In genomic region chr1:27633298-27633610, GRCh38 we compare ENCODE assay signal across 13 cellular contexts. TPM values are rescaled to one million over a fixed set of nuclear protein-coding genes. Genes with fewer than 3 reads are reported as not detected.
DNase-seq lines count a peak whose midpoint lies in the region; ATAC-seq, FAIRE-seq and TF ChIP-seq lines count a peak whose summit lies in the region.
"Had no signal": no experiment of that assay in that cellular context is flagged by ENCODE, and none has a peak within 500 bp of the region (broad histone marks: within the 10 kb centered on the region; RNA-seq: fewer than 3 reads in every experiment).

No MANE protein-coding gene starts in this region.

- intact Hi-C loops in HepG2 (cut with micrococcal nuclease; ENCODE audit: unreplicated experiment) (no loop called here), ascending aorta (cut with DNase I) (no loop called here)

- H3K27ac Mint-ChIP-seq in naive thymus-derived CD8-positive, alpha-beta T cell, result peak overlapping the region; percentile 80 to 92 (median 86)

- H3K9me3 Mint-ChIP-seq in naive thymus-derived CD8-positive, alpha-beta T cell, result no peaks in the 10 kb centered on the region
- H3K9me3 Mint-ChIP-seq: brain had no signal

- H3K4me1 ChIP-seq in liver (ENCODE audit: control insufficient read depth in 4 of 4, insufficient read depth in 4 of 4, low read length in 3 of 4) (peaks cover 0 to 10% (median 3%) of the 10 kb centered on the region in 4 donors), HepG2 (ENCODE audit: insufficient read depth, low read length) (peaks cover 18% of the 10 kb centered on the region), ascending aorta (peaks cover 0 to 3% of the 10 kb centered on the region in 2 donors)

- H3K27me3 Mint-ChIP-seq in naive thymus-derived CD8-positive, alpha-beta T cell, result no peaks in the 10 kb centered on the region

- H3K36me3 ChIP-seq in liver (ENCODE audit: control insufficient read depth in 4 of 4, insufficient read depth in 3 of 4, low read depth in 1 of 4, low read length in 3 of 4) (no peaks in the 10 kb centered on the region), HepG2 (replicated peaks in 1 of 2; ENCODE audit: control insufficient read depth in 1 of 2, insufficient read depth in 2 of 2, low read length in 2 of 2) (no peaks in the 10 kb centered on the region), ascending aorta (no peaks in the 10 kb centered on the region)

- in situ Hi-C loops in HepG2 (cut with HindIII; ENCODE audit: extremely low pct_ligation_motif_present, low pct_unique_long_range_greater_than_20kb), result no loop called here

- ATAC-seq in HepG2 (no peak), HG03432 (IDR thresholded peaks at IDR 0.05; ENCODE audit: unreplicated experiment) (no peak), GM18519 (IDR thresholded peaks at IDR 0.05; ENCODE audit: low FRiP score, unreplicated experiment) (no peak), GM21390 (IDR thresholded peaks at IDR 0.05; ENCODE audit: unreplicated experiment) (no peak)
- no peak for ATAC-seq in naive thymus-derived CD8-positive, alpha-beta T cell

- H3K4me3 Mint-ChIP-seq in naive thymus-derived CD8-positive, alpha-beta T cell, result peak overlapping the region; percentile 64 to 85 (median 76)

- no peak for TF ChIP-seq RAD21 in liver (IDR thresholded peaks at IDR 0.05)
- no peak for TF ChIP-seq RAD21 in HepG2 (CRISPR knock-in tag; IDR thresholded peaks at IDR 0.05)

- CTCF ChIA-PET in HepG2 (lab: Yijun Ruan, JAX; ENCODE audit: low intra/inter-chr PET ratio, low total read pairs), result no interaction called here

- H3K36me3 Mint-ChIP-seq in naive thymus-derived CD8-positive, alpha-beta T cell, result no peaks in the 10 kb centered on the region
- H3K36me3 Mint-ChIP-seq: brain had no signal

- FAIRE-seq in HepG2 (lab: Jason Lieb, UNC), result no peak

- H3K79me2 ChIP-seq in HepG2 (ENCODE audit: insufficient read depth, low read length), result no peaks in the 10 kb centered on the region

- H3K27ac ChIP-seq in liver (ENCODE audit: low read depth in 1 of 2, low read length in 2 of 2) (peak overlapping the region; percentile 54 to 75), HepG2 (ENCODE audit: extremely low read length, insufficient read depth, low read length) (no peak overlapping the region), ascending aorta (peak overlapping the region; percentile 43 to 50), substantia nigra (ENCODE audit: low read depth, low read length, poor library complexity, severe bottlenecking) (no peak overlapping the region)
- H3K27ac ChIP-seq: C4-2B had no signal

- no peak for TF ChIP-seq POLR2A in HepG2 (IDR thresholded peaks at IDR 0.05; ENCODE audit: insufficient read depth in 1 of 2, low read depth in 2 of 2, low read length in 2 of 2)

- TF ChIP-seq EP300 in HepG2 (IDR thresholded peaks at IDR 0.05; ENCODE audit: low read depth in 2 of 2, low read length in 2 of 2), result no peak
- TF ChIP-seq EP300 in HepG2 (CRISPR knock-in tag; IDR thresholded peaks at IDR 0.05; ENCODE audit: borderline replicate concordance), result no peak

- DNase-seq in HepG2 (ENCODE audit: low spot score), result no peak
- DNase-seq in ascending aorta (ENCODE audit: low spot score in 2 of 2), result no peak
- no peak for DNase-seq in naive thymus-derived CD8-positive, alpha-beta T cell
- no peak for DNase-seq in substantia nigra (lab: John Stamatoyannopoulos, UW)
- DNase-seq: activated CD4-positive, alpha-beta T cell treated with anti-CD3 and anti-CD28 coated beads, Interleukin-2, amount 50 U/mL, for 1 hour; foreskin fibroblast; SHP77 treated with DMSO at 0.1 percent for 48 hours had no signal

- H3K4me2 ChIP-seq in HepG2 (ENCODE audit: low read depth, low read length), result no peak overlapping the region

- H3K9me3 ChIP-seq in liver (ENCODE audit: control insufficient read depth in 4 of 4, low read length in 3 of 4) (no peaks in the 10 kb centered on the region), HepG2 (ENCODE audit: low read length) (no peaks in the 10 kb centered on the region), ascending aorta (no peaks in the 10 kb centered on the region)

- H3K27me3 ChIP-seq in liver (ENCODE audit: control insufficient read depth in 4 of 4, insufficient read depth in 4 of 4, low read length in 3 of 4), result no peaks in the 10 kb centered on the region
- H3K27me3 ChIP-seq in HepG2 (ENCODE audit: control insufficient read depth in 1 of 2, insufficient read depth in 2 of 2, low read length in 2 of 2), result peaks cover 8 to 49% of the 10 kb centered on the region in 2 experiments; a peak in 4 of 5 replicates
- H3K27me3 ChIP-seq in ascending aorta, result no peaks in the 10 kb centered on the region

- H3K4me3 ChIP-seq in liver (ENCODE audit: low read depth in 1 of 3, low read length in 3 of 3) (no peak overlapping the region), HepG2 (replicated peaks in 1 of 3; ENCODE audit: insufficient read depth in 1 of 3, low read depth in 2 of 3, low read length in 3 of 3) (no peak overlapping the region), ascending aorta (no peak overlapping the region)

- H3K9ac ChIP-seq in liver (ENCODE audit: low read depth in 1 of 2, low read length in 2 of 2) (peak overlapping the region in 1 of 2 donors; percentile 28), HepG2 (ENCODE audit: insufficient read depth, low read depth, low read length) (no peak overlapping the region)

- TF ChIP-seq CTCF in liver (IDR thresholded peaks at IDR 0.05; ENCODE audit: low read depth, low read length, missing input control), result no peak
- no peak for TF ChIP-seq CTCF in HepG2 (CRISPR knock-in tag; IDR thresholded peaks at IDR 0.05)
- no peak for TF ChIP-seq CTCF in ascending aorta (IDR thresholded peaks at IDR 0.05)

- peaks cover 41 to 85% (median 79%) of the 10 kb centered on the region in 4 donors for H3K4me1 Mint-ChIP-seq in naive thymus-derived CD8-positive, alpha-beta T cell

- BruUV-seq in HepG2 (replicated peaks; lab: Mats Ljungman, UMichigan), result no TSS peak

- WGBS in liver, result 89% methylated on average over 5 of the region's 5 CpGs
- WGBS in HepG2 (ENCODE audit: low lambda C conversion rate), result 50% methylated on average over 2 of the region's 5 CpGs

- no peaks in the 10 kb centered on the region for H4K20me1 ChIP-seq in HepG2 (ENCODE audit: insufficient read depth, low read length)

- POLR2A ChIA-PET in HepG2 (lab: Yijun Ruan, JAX), result no interaction called here
- POLR2A ChIA-PET in naive thymus-derived CD8-positive, alpha-beta T cell (lab: Charles Lee), result interaction anchor here (1.1 to 3.2 kb wide), 2 partner anchors 10 to 29 kb away, joined by 3 to 17 read pairs; no protein-coding TSS in a partner anchor

- H2AFZ ChIP-seq in HepG2 (ENCODE audit: low read length), result no peak overlapping the region

RNA-seq across cellular contexts. Expression of gene FGR, which starts 1.7 kb away (rescaled TPM):
- total RNA-seq in liver (10 to 100 TPM in 1 of 2 donors, 1 to 10 TPM in 1; 7.8 to 20.2 TPM), HepG2 (2016; rRNA removed; fragmentation: Illumina TruSeq; extraction: Trizol) (not detected in 2 replicates), ascending aorta (10.4 TPM)
- polyA plus RNA-seq in liver (1 to 10 TPM; 2.8 to 4.6 TPM), HepG2 (2011; rRNA removed) (0.04 TPM in 1 of 2 replicates, not detected in the other)
- not detected in 2 replicates for total RNA-seq in HepG2 (2016; cell fraction: cytosol; rRNA removed; fragmentation: Illumina TruSeq; extraction: Trizol; ENCODE audit: low read depth)
- total RNA-seq in HepG2 (2016; cell fraction: insoluble cytoplasmic fraction; rRNA removed; fragmentation: Illumina TruSeq; extraction: Trizol), result not detected in 2 replicates
- total RNA-seq in HepG2 (2016; cell fraction: membrane; rRNA removed; fragmentation: Illumina TruSeq; extraction: Trizol), result not detected in 2 replicates
- total RNA-seq in HepG2 (2016; cell fraction: nucleus; rRNA removed; fragmentation: Illumina TruSeq; extraction: Trizol), result not detected in 2 replicates
- polyA plus RNA-seq in HepG2 (2011; cell fraction: cytosol; rRNA removed), result 0.01 and 0.04 TPM in 2 replicates
- 0.14 and 0.33 TPM in 2 replicates for polyA plus RNA-seq in HepG2 (2011; cell fraction: nucleus; rRNA removed)
- polyA plus RNA-seq in HepG2 (2012), result not detected in 2 replicates
- not detected in 2 replicates for polyA plus RNA-seq in HepG2 (2016; cell fraction: cytosol; fragmentation: Illumina TruSeq; extraction: Trizol; ENCODE audit: low read depth)
- polyA plus RNA-seq in HepG2 (2016; cell fraction: insoluble cytoplasmic fraction; fragmentation: Illumina TruSeq; extraction: Trizol; ENCODE audit: low read depth), result not detected in 2 replicates
- polyA plus RNA-seq in HepG2 (2016; cell fraction: membrane; fragmentation: Illumina TruSeq; extraction: Trizol; ENCODE audit: low read depth), result not detected in 2 replicates
- not detected in 2 replicates for polyA plus RNA-seq in HepG2 (2016; cell fraction: nucleus; fragmentation: Illumina TruSeq; extraction: Trizol; ENCODE audit: insufficient read depth, low read depth)
- polyA minus RNA-seq in HepG2 (2011; rRNA and poly(A)+ RNA removed; ENCODE audit: low replicate concordance), result 0.33 TPM in 1 of 2 replicates, not detected in the other
- not detected in 2 replicates for polyA minus RNA-seq in HepG2 (2011; cell fraction: cytosol; rRNA and poly(A)+ RNA removed)
- not detected in 2 replicates for polyA minus RNA-seq in HepG2 (2011; cell fraction: nucleus; rRNA and poly(A)+ RNA removed)
- 1 to 10 TPM; 2.0 to 2.3 TPM for total RNA-seq in naive thymus-derived CD8-positive, alpha-beta T cell
- 10 to 100 TPM in 1 of 3 donors, 1 to 10 TPM in 2; 1.8 to 69.5 (median 3.3) TPM for polyA plus RNA-seq in naive thymus-derived CD8-positive, alpha-beta T cell

RNA-seq across cellular contexts. Expression of gene AHDC1, which starts 29.3 kb away (rescaled TPM):
- 1 to 10 TPM; 4.7 to 6.3 TPM for total RNA-seq in liver
- polyA plus RNA-seq in liver, result 1 to 10 TPM; 2.4 to 6.5 TPM
- total RNA-seq in HepG2 (2016; rRNA removed; fragmentation: Illumina TruSeq; extraction: Trizol), result 2.6 and 2.7 TPM in 2 replicates
- total RNA-seq in HepG2 (2016; cell fraction: cytosol; rRNA removed; fragmentation: Illumina TruSeq; extraction: Trizol; ENCODE audit: low read depth), result 1.9 and 2.6 TPM in 2 replicates
- 3.1 and 3.5 TPM in 2 replicates for total RNA-seq in HepG2 (2016; cell fraction: insoluble cytoplasmic fraction; rRNA removed; fragmentation: Illumina TruSeq; extraction: Trizol)
- 1.6 and 2.4 TPM in 2 replicates for total RNA-seq in HepG2 (2016; cell fraction: membrane; rRNA removed; fragmentation: Illumina TruSeq; extraction: Trizol)
- total RNA-seq in HepG2 (2016; cell fraction: nucleus; rRNA removed; fragmentation: Illumina TruSeq; extraction: Trizol), result 3.0 and 6.6 TPM in 2 replicates
- 1.0 and 1.2 TPM in 2 replicates for polyA plus RNA-seq in HepG2 (2011; rRNA removed)
- polyA plus RNA-seq in HepG2 (2011; cell fraction: cytosol; rRNA removed), result 0.52 and 0.72 TPM in 2 replicates
- polyA plus RNA-seq in HepG2 (2011; cell fraction: nucleus; rRNA removed), result 7.0 and 8.3 TPM in 2 replicates
- polyA plus RNA-seq in HepG2 (2012), result 4.7 and 7.3 TPM in 2 replicates
- 0.24 and 0.35 TPM in 2 replicates for polyA plus RNA-seq in HepG2 (2016; cell fraction: cytosol; fragmentation: Illumina TruSeq; extraction: Trizol; ENCODE audit: low read depth)
- 3.9 and 4.0 TPM in 2 replicates for polyA plus RNA-seq in HepG2 (2016; cell fraction: insoluble cytoplasmic fraction; fragmentation: Illumina TruSeq; extraction: Trizol; ENCODE audit: low read depth)
- 0.32 and 0.57 TPM in 2 replicates for polyA plus RNA-seq in HepG2 (2016; cell fraction: membrane; fragmentation: Illumina TruSeq; extraction: Trizol; ENCODE audit: low read depth)
- 12.2 and 16.8 TPM in 2 replicates for polyA plus RNA-seq in HepG2 (2016; cell fraction: nucleus; fragmentation: Illumina TruSeq; extraction: Trizol; ENCODE audit: insufficient read depth, low read depth)
- 3.1 and 6.5 TPM in 2 replicates for polyA minus RNA-seq in HepG2 (2011; rRNA and poly(A)+ RNA removed; ENCODE audit: low replicate concordance)
- polyA minus RNA-seq in HepG2 (2011; cell fraction: cytosol; rRNA and poly(A)+ RNA removed), result 3.1 and 3.7 TPM in 2 replicates
- 5.1 and 5.3 TPM in 2 replicates for polyA minus RNA-seq in HepG2 (2011; cell fraction: nucleus; rRNA and poly(A)+ RNA removed)
- total RNA-seq in ascending aorta, result 205 TPM
- total RNA-seq in naive thymus-derived CD8-positive, alpha-beta T cell, result 10 to 100 TPM; 19.6 to 24.7 TPM
- 1 to 10 TPM in 2 of 3 donors, under 1 TPM in 1; 0.57 to 2.4 (median 1.0) TPM for polyA plus RNA-seq in naive thymus-derived CD8-positive, alpha-beta T cell

RNA-seq across cellular contexts. Expression of gene IFI6, which starts 38.7 kb away (rescaled TPM):
- 10 to 100 TPM in 1 of 2 donors, 1 to 10 TPM in 1; 5.9 to 52.4 TPM for total RNA-seq in liver
- 100 to 1,000 TPM; 286 to 339 TPM for polyA plus RNA-seq in liver
- 6.1 and 13.2 TPM in 2 replicates for total RNA-seq in HepG2 (2016; rRNA removed; fragmentation: Illumina TruSeq; extraction: Trizol)
- total RNA-seq in HepG2 (2016; cell fraction: cytosol; rRNA removed; fragmentation: Illumina TruSeq; extraction: Trizol; ENCODE audit: low read depth), result 2.7 and 3.0 TPM in 2 replicates
- 7.4 and 12.7 TPM in 2 replicates for total RNA-seq in HepG2 (2016; cell fraction: insoluble cytoplasmic fraction; rRNA removed; fragmentation: Illumina TruSeq; extraction: Trizol)
- total RNA-seq in HepG2 (2016; cell fraction: membrane; rRNA removed; fragmentation: Illumina TruSeq; extraction: Trizol), result 3.2 and 3.3 TPM in 2 replicates
- 8.4 and 10.6 TPM in 2 replicates for total RNA-seq in HepG2 (2016; cell fraction: nucleus; rRNA removed; fragmentation: Illumina TruSeq; extraction: Trizol)
- 12.9 and 21.8 TPM in 2 replicates for polyA plus RNA-seq in HepG2 (2011; rRNA removed)
- 18.2 and 23.3 TPM in 2 replicates for polyA plus RNA-seq in HepG2 (2011; cell fraction: cytosol; rRNA removed)
- 6.3 and 11.3 TPM in 2 replicates for polyA plus RNA-seq in HepG2 (2011; cell fraction: nucleus; rRNA removed)
- 10.8 and 16.9 TPM in 2 replicates for polyA plus RNA-seq in HepG2 (2012)
- 2.0 and 3.3 TPM in 2 replicates for polyA plus RNA-seq in HepG2 (2016; cell fraction: cytosol; fragmentation: Illumina TruSeq; extraction: Trizol; ENCODE audit: low read depth)
- 5.6 and 6.9 TPM in 2 replicates for polyA plus RNA-seq in HepG2 (2016; cell fraction: insoluble cytoplasmic fraction; fragmentation: Illumina TruSeq; extraction: Trizol; ENCODE audit: low read depth)
- polyA plus RNA-seq in HepG2 (2016; cell fraction: membrane; fragmentation: Illumina TruSeq; extraction: Trizol; ENCODE audit: low read depth), result 3.2 and 3.9 TPM in 2 replicates
- polyA plus RNA-seq in HepG2 (2016; cell fraction: nucleus; fragmentation: Illumina TruSeq; extraction: Trizol; ENCODE audit: insufficient read depth, low read depth), result 12.0 and 16.6 TPM in 2 replicates
- polyA minus RNA-seq in HepG2 (2011; rRNA and poly(A)+ RNA removed; ENCODE audit: low replicate concordance), result 7.1 and 42.2 TPM in 2 replicates
- polyA minus RNA-seq in HepG2 (2011; cell fraction: cytosol; rRNA and poly(A)+ RNA removed), result 4.4 and 7.3 TPM in 2 replicates
- polyA minus RNA-seq in HepG2 (2011; cell fraction: nucleus; rRNA and poly(A)+ RNA removed), result 1.3 and 1.4 TPM in 2 replicates
- total RNA-seq in ascending aorta, result 238 TPM
- total RNA-seq in naive thymus-derived CD8-positive, alpha-beta T cell, result 10 to 100 TPM; 23.3 to 24.5 TPM
- 100 to 1,000 TPM; 145 to 171 (median 146) TPM for polyA plus RNA-seq in naive thymus-derived CD8-positive, alpha-beta T cell

Comparison
In these comparisons a context has a peak if more than half of its experiments do, and no peak if none do; other contexts are left out.
1. H3K27ac ChIP-seq: peak in liver (2 of 2) and ascending aorta (2 of 2); none in HepG2 (single experiment) and substantia nigra (single experiment).